In the genomic region with DNA sequence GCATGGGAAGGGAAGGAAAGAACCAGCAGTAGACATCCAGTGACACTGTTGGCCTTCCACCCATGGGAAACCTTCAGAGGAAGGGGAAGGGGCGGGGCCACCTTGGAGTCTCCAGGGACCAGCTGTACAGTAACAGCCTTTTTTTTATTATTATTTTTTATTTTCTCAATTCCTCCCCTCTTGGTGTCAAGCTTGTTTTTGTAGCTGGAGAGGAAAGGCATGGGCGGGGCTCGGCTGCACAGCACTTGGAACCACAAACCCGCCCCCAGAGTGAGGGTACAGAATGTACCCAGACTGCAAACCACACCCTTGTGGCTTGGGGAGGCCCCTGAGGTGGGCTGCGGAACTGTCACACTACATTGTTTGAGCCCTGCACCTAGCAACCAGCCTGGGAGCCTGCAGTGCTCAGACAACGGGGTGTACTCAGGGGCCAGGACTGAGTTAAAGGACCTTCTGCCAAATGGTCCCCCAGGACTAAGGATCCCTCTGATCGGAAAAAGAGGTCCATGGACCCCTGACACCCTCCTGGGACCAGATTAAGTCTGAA, we compare ENCODE assay signal across 7 cellular contexts. TPM values are rescaled to one million over a fixed set of nuclear protein-coding genes. Genes with fewer than 3 reads are reported as not detected.
DNase-seq lines count a peak whose midpoint lies in the region; ATAC-seq lines count a peak whose summit lies in the region.

No MANE protein-coding gene starts in this region.

- no peaks in the 10 kb centered on the region for H3K27me3 Mint-ChIP-seq in activated naive CD8-positive, alpha-beta T cell treated with anti-CD3 and anti-CD28 coated beads, Interleukin-2, amount 50 U/mL, for 24 hours

- peak overlapping the region; percentile 86 for H3K27ac Mint-ChIP-seq in activated naive CD8-positive, alpha-beta T cell treated with anti-CD3 and anti-CD28 coated beads, Interleukin-2, amount 50 U/mL, for 24 hours

- ATAC-seq in GM19397 (IDR thresholded peaks at IDR 0.05; ENCODE audit: unreplicated experiment) (peak; percentile 85), HG03342 (IDR thresholded peaks at IDR 0.05; ENCODE audit: unreplicated experiment) (peak; percentile 87), left lobe of liver (peak; percentile 26)
- ATAC-seq in activated naive CD8-positive, alpha-beta T cell treated with anti-CD3 and anti-CD28 coated beads, Interleukin-2, amount 50 U/mL, for 24 hours = peak; percentile 80

- no peaks in the 10 kb centered on the region for H3K9me3 Mint-ChIP-seq in activated naive CD8-positive, alpha-beta T cell treated with anti-CD3 and anti-CD28 coated beads, Interleukin-2, amount 50 U/mL, for 24 hours

- H3K4me3 Mint-ChIP-seq in activated naive CD8-positive, alpha-beta T cell treated with anti-CD3 and anti-CD28 coated beads, Interleukin-2, amount 50 U/mL, for 24 hours = peak overlapping the region; percentile 85

- peak; percentile 77 to 92 (median 85) for DNase-seq in T-helper 1 cell
- peak; percentile 85 for DNase-seq in activated naive CD8-positive, alpha-beta T cell treated with anti-CD3 and anti-CD28 coated beads, Interleukin-2, amount 50 U/mL, for 24 hours
- DNase-seq in left lobe of liver (ENCODE audit: low spot score) = peak; percentile 61
- peak; percentile 84 for DNase-seq in stimulated activated CD8-positive, alpha-beta memory T cell treated with anti-CD3 and anti-CD28 coated beads, Interleukin-12 subunit alpha, Interleukin-12 subunit beta, amount 100 ng/mL, for 4 hours (ENCODE audit: low read depth)
- DNase-seq in NCI-H774 (lab: John Stamatoyannopoulos, UW) = no peak

- H3K4me1 Mint-ChIP-seq in activated naive CD8-positive, alpha-beta T cell treated with anti-CD3 and anti-CD28 coated beads, Interleukin-2, amount 50 U/mL, for 24 hours = peaks cover 59% of the 10 kb centered on the region

- no peaks in the 10 kb centered on the region for H3K36me3 Mint-ChIP-seq in activated naive CD8-positive, alpha-beta T cell treated with anti-CD3 and anti-CD28 coated beads, Interleukin-2, amount 50 U/mL, for 24 hours (ENCODE audit: low read depth)

RNA-seq across cellular contexts. Expression of gene PRPS1, which starts 45.7 kb away (rescaled TPM):
- 29.6 TPM for total RNA-seq in left lobe of liver

Comparison
In these comparisons a context has a peak if more than half of its experiments do, and no peak if none do; other contexts are left out.
1. ATAC-seq: peak in every context shown above with its lines; median percentile 87 in HG03342; 85 in GM19397; 80 in activated naive CD8-positive, alpha-beta T cell treated with anti-CD3 and anti-CD28 coated beads, Interleukin-2, amount 50 U/mL, for 24 hours; 26 in left lobe of liver.